26 cellular contexts compared by ENCODE assay signal in the genomic region with DNA sequence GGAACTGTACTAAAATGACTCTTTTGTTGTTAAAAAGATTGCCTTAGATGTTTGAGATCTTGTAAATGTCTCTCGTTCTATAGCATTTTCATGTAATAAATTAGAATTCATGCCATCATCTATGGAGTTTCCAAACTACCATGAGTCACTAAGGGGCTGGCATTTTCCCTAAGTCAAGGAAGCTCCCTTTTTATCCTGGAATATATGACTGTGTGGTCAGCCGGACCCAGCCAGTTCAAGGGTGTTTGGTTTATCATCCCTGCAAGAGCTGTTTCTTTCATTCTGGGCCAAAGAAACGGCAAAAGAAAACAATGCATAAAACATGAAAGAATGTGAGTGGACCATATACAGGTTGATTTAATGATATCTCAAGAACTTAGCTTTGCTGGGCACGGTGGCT. TPM values are rescaled to one million over a fixed set of nuclear protein-coding genes. Genes with fewer than 3 reads are reported as not detected.
DNase-seq lines count a peak whose midpoint lies in the region; ATAC-seq and TF ChIP-seq lines count a peak whose summit lies in the region.
"Had no signal": no experiment of that assay in that cellular context is flagged by ENCODE, and none has a peak within 500 bp of the region (broad histone marks: within the 10 kb centered on the region; RNA-seq: fewer than 3 reads in every experiment).

No MANE protein-coding gene starts in this region.

- no peak overlapping the region for H3K27ac ChIP-seq in PC-3 (ENCODE audit: low read length)
- peak overlapping the region; percentile 62 to 89 (median 84) for H3K27ac ChIP-seq in esophagus squamous epithelium
- H3K27ac ChIP-seq in OCI-LY7 (ENCODE audit: low read depth, low read length, poor library complexity, severe bottlenecking): no peak overlapping the region
- H3K27ac ChIP-seq: esophagus muscularis mucosa, tibial nerve had no signal

- H3K27me3 ChIP-seq in PC-3 (ENCODE audit: low read length): peaks cover 62% of the 10 kb centered on the region
- H3K27me3 ChIP-seq in esophagus squamous epithelium: peaks cover 0 to 1% (median 0%) of the 10 kb centered on the region in 4 donors
- H3K27me3 ChIP-seq: tibial nerve had no signal

- no peak for TF ChIP-seq CTCF in PC-3 (conservative IDR thresholded peaks at IDR 0.05; ENCODE audit: low read depth, low read length)
- no peak for TF ChIP-seq CTCF in esophagus squamous epithelium (IDR thresholded peaks at IDR 0.05)
- no peak for TF ChIP-seq CTCF in natural killer cell (IDR thresholded peaks at IDR 0.05)
- TF ChIP-seq CTCF in OCI-LY7 (conservative IDR thresholded peaks at IDR 0.05; ENCODE audit: low read length): no peak

- peaks cover 83 to 86% of the 10 kb centered on the region in 2 donors for H3K4me1 Mint-ChIP-seq in natural killer cell

- no peaks in the 10 kb centered on the region for H3F3A ChIP-seq in PC-3 (ENCODE audit: low read length, unreplicated experiment)

- intact Hi-C loops in PC-3 (cut with micrococcal nuclease): no loop called here
- intact Hi-C loops in esophagus squamous epithelium (cut with DNase I): no loop called here
- intact Hi-C loops in natural killer cell (cut with micrococcal nuclease): loop anchor here (2.0 to 5.0 kb wide), 2 partner anchors 37 to 88 kb away; a partner anchor contains a TSS
- intact Hi-C loops in OCI-LY7 (cut with micrococcal nuclease; ENCODE audit: unreplicated experiment): no loop called here

- H3K9me3 ChIP-seq in PC-3 (ENCODE audit: low read length) (no peaks in the 10 kb centered on the region), esophagus squamous epithelium (no peaks in the 10 kb centered on the region), OCI-LY7 (ENCODE audit: low read length) (no peaks in the 10 kb centered on the region)
- H3K9me3 ChIP-seq: esophagus muscularis mucosa, tibial nerve had no signal

- TF ChIP-seq POLR2A in esophagus squamous epithelium (IDR thresholded peaks at IDR 0.05): no peak

- H3K4me2 ChIP-seq in PC-3 (ENCODE audit: low read length): no peak overlapping the region
- no peak overlapping the region for H3K4me2 ChIP-seq in OCI-LY7 (ENCODE audit: low read length)

- ATAC-seq in PC-3 (no peak), natural killer cell (no peak), GM19397 (IDR thresholded peaks at IDR 0.05; ENCODE audit: unreplicated experiment) (no peak)
- ATAC-seq: activated CD8-positive, alpha-beta T cell treated with anti-CD3 and anti-CD28 coated beads for 36 hours; activated naive CD4-positive, alpha-beta T cell treated with anti-CD3 and anti-CD28 coated beads, Interleukin-2, amount 50 U/mL, for 72 hours; HepG2 had no signal

- H3K27ac Mint-ChIP-seq in natural killer cell: peak overlapping the region; percentile 75 to 95
- H3K27ac Mint-ChIP-seq: activated CD8-positive, alpha-beta T cell treated with anti-CD3 and anti-CD28 coated beads for 36 hours; activated naive CD4-positive, alpha-beta T cell treated with anti-CD3 and anti-CD28 coated beads, Interleukin-2, amount 50 U/mL, for 72 hours; CD4-positive, alpha-beta T cell had no signal

- DNase-seq in COLO829 (ENCODE audit: low spot score) (peak; percentile 36), PC-3 (peak; percentile 25), esophagus squamous epithelium (lab: John Stamatoyannopoulos, UW) (no peak), natural killer cell (no peak), OCI-LY7 (ENCODE audit: low spot score) (no peak), NCI-H774 (lab: John Stamatoyannopoulos, UW) (no peak), OCI-M1 (lab: John Stamatoyannopoulos, UW) (no peak)
- DNase-seq: ACHN; activated CD8-positive, alpha-beta T cell treated with anti-CD3 and anti-CD28 coated beads for 36 hours; activated T-cell treated with anti-CD3 and anti-CD28 coated beads, Interleukin-2, amount 50 U/mL, for 48 hours; CD4-positive, alpha-beta T cell; DMS79 treated with DMSO at 0.1 percent for 48 hours; GOT3; kidney glomerular epithelial cell; midbrain; NCI-H1694 treated with DMSO at 0.1 percent for 48 hours; NCI-H446 treated with DMSO at 0.1 percent for 48 hours; SIG-M5; stimulated activated naive CD4-positive, alpha-beta T cell treated with Interleukin-2 at 50 U/mL for 16 hours; T-helper 2 cell had no signal

- H3K36me3 Mint-ChIP-seq in natural killer cell: peaks cover 4% of the 10 kb centered on the region
- H3K36me3 Mint-ChIP-seq: activated naive CD4-positive, alpha-beta T cell treated with anti-CD3 and anti-CD28 coated beads, Interleukin-2, amount 50 U/mL, for 72 hours had no signal

- no peaks in the 10 kb centered on the region for H3K36me3 ChIP-seq in PC-3 (ENCODE audit: low read depth, low read length)
- H3K36me3 ChIP-seq in esophagus squamous epithelium: peaks cover 0 to 1% (median 0%) of the 10 kb centered on the region in 3 donors
- no peaks in the 10 kb centered on the region for H3K36me3 ChIP-seq in OCI-LY7 (ENCODE audit: insufficient read depth, low read length)
- H3K36me3 ChIP-seq: esophagus muscularis mucosa, tibial nerve had no signal

- no peaks in the 10 kb centered on the region for H3K27me3 Mint-ChIP-seq in natural killer cell (ENCODE audit: low read depth in 2 of 2)

- H3K4me1 ChIP-seq in PC-3 (ENCODE audit: insufficient read depth, low read length): no peaks in the 10 kb centered on the region
- H3K4me1 ChIP-seq in esophagus squamous epithelium: peaks cover 7 to 73% (median 29%) of the 10 kb centered on the region in 3 donors
- H3K4me1 ChIP-seq in OCI-LY7 (ENCODE audit: insufficient read depth, low read length, poor library complexity, severe bottlenecking): no peaks in the 10 kb centered on the region
- H3K4me1 ChIP-seq: esophagus muscularis mucosa had no signal

- 41 to 45% methylated on average over 3 to 4 of the region's 4 CpGs for WGBS in esophagus squamous epithelium, 2 donors

- H3K4me3 ChIP-seq in PC-3 (ENCODE audit: low read length) (no peak overlapping the region), esophagus squamous epithelium (peak overlapping the region; percentile 21 to 42 (median 36)), OCI-LY7 (ENCODE audit: low read depth, low read length, poor library complexity, severe bottlenecking) (no peak overlapping the region)
- H3K4me3 ChIP-seq: esophagus muscularis mucosa, tibial nerve had no signal

- POLR2A ChIA-PET in PC-3 (lab: Charles Lee; ENCODE audit: unreplicated experiment) (no interaction called here), OCI-LY7 (lab: Charles Lee) (interaction anchor here (0.7 kb wide), 1 partner anchor 124 kb away, joined by 3 read pairs; no protein-coding TSS in a partner anchor)

- CTCF ChIA-PET in PC-3 (lab: Charles Lee) (interaction anchor here (0.6 kb wide), 1 partner anchor 266 kb away, joined by 3 read pairs; no protein-coding TSS in a partner anchor), OCI-LY7 (lab: Charles Lee; ENCODE audit: unreplicated experiment) (no interaction called here)

- H3K9ac ChIP-seq in PC-3 (ENCODE audit: low read length): no peak overlapping the region

- peak overlapping the region; percentile 97 for H3K4me3 Mint-ChIP-seq in natural killer cell
- H3K4me3 Mint-ChIP-seq: activated CD8-positive, alpha-beta T cell treated with anti-CD3 and anti-CD28 coated beads for 36 hours; CD4-positive, alpha-beta T cell had no signal

- H2AFZ ChIP-seq in PC-3 (ENCODE audit: low read length) (no peak overlapping the region), OCI-LY7 (ENCODE audit: low read length) (no peak overlapping the region)

- H3K9me3 Mint-ChIP-seq in natural killer cell: no peaks in the 10 kb centered on the region
- H3K9me3 Mint-ChIP-seq: activated CD8-positive, alpha-beta T cell treated with anti-CD3 and anti-CD28 coated beads for 36 hours; activated naive CD4-positive, alpha-beta T cell treated with anti-CD3 and anti-CD28 coated beads, Interleukin-2, amount 50 U/mL, for 72 hours; CD4-positive, alpha-beta T cell had no signal

- no peaks in the 10 kb centered on the region for H4K20me1 ChIP-seq in PC-3 (ENCODE audit: low read length)
- H4K20me1 ChIP-seq in OCI-LY7 (ENCODE audit: insufficient read depth, low read length): no peaks in the 10 kb centered on the region

- H3K79me2 ChIP-seq in PC-3 (ENCODE audit: low read length) (no peaks in the 10 kb centered on the region), OCI-LY7 (ENCODE audit: insufficient read depth, low read depth, low read length) (no peaks in the 10 kb centered on the region)

- no peaks in the 10 kb centered on the region for H3K9me2 ChIP-seq in PC-3 (replicated peaks; ENCODE audit: low read length)
- no peaks in the 10 kb centered on the region for H3K9me2 ChIP-seq in OCI-LY7 (ENCODE audit: insufficient read depth, low read length)

- BruUV-seq in PC-3 (replicated peaks; lab: Mats Ljungman, UMichigan): no TSS peak
- no TSS peak for BruUV-seq in OCI-LY7 (replicated peaks; lab: Mats Ljungman, UMichigan)

RNA-seq across cellular contexts. Expression of a gene that starts 3.9 kb away (rescaled TPM):
- total RNA-seq in PC-3 (2014; rRNA removed) (not detected in 2 replicates), esophagus squamous epithelium (10 to 100 TPM in 3 of 4 donors, 1 to 10 TPM in 1; 5.7 to 32.2 (median 19.1) TPM), natural killer cell (10 to 100 TPM; 24.3 to 35.3 (median 25.8) TPM), OCI-LY7 (2022) (not detected in 2 replicates)
- total RNA-seq in OCI-LY7 (2014; rRNA removed; shearing (Covaris generic)): not detected in 2 replicates
- total RNA-seq: CD4-positive, alpha-beta T cell; dermis microvascular lymphatic vessel endothelial cell; HepG2 had no signal

RNA-seq across cellular contexts. Expression of a gene that starts 37.0 kb away (rescaled TPM):
- total RNA-seq in PC-3 (2014; rRNA removed): not detected in 2 replicates
- 1 to 10 TPM in 1 of 4 donors, not detected in 3; 1.3 TPM for total RNA-seq in esophagus squamous epithelium
- total RNA-seq in natural killer cell: 10 to 100 TPM in 2 of 3 donors, 1 to 10 TPM in 1; 9.1 to 19.2 (median 10.6) TPM
- not detected in 2 replicates for total RNA-seq in OCI-LY7 (2014; rRNA removed; shearing (Covaris generic))
- not detected in 2 replicates for total RNA-seq in OCI-LY7 (2022)
- total RNA-seq: activated CD8-positive, alpha-beta T cell treated with anti-CD3 and anti-CD28 coated beads for 36 hours; activated naive CD4-positive, alpha-beta T cell treated with anti-CD3 and anti-CD28 coated beads, Interleukin-2, amount 50 U/mL, for 72 hours; dermis microvascular lymphatic vessel endothelial cell; HepG2 had no signal

Comparison
In these comparisons a context has a peak if more than half of its experiments do, and no peak if none do; other contexts are left out.
1. DNase-seq: peak in COLO829 (single experiment) and PC-3 (single experiment); none in esophagus squamous epithelium (single experiment), natural killer cell (single experiment), OCI-LY7 (single experiment), NCI-H774 (single experiment) and OCI-M1 (single experiment).
2. H3K27ac ChIP-seq: peak in esophagus squamous epithelium (4 of 4); none in PC-3 (single experiment) and OCI-LY7 (single experiment).
3. H3K4me3 ChIP-seq: peak in esophagus squamous epithelium (4 of 4); none in PC-3 (single experiment) and OCI-LY7 (single experiment).
4. RNA of a gene that starts 37.0 kb away (total RNA-seq): 9.1 to 19.2 TPM in natural killer cell; 1.3 TPM in esophagus squamous epithelium, not detected in PC-3 and not detected in OCI-LY7; every median in the first group is over 4 times any median in the second.